ENCODE assay signal across 1 cellular context in the genomic region with DNA sequence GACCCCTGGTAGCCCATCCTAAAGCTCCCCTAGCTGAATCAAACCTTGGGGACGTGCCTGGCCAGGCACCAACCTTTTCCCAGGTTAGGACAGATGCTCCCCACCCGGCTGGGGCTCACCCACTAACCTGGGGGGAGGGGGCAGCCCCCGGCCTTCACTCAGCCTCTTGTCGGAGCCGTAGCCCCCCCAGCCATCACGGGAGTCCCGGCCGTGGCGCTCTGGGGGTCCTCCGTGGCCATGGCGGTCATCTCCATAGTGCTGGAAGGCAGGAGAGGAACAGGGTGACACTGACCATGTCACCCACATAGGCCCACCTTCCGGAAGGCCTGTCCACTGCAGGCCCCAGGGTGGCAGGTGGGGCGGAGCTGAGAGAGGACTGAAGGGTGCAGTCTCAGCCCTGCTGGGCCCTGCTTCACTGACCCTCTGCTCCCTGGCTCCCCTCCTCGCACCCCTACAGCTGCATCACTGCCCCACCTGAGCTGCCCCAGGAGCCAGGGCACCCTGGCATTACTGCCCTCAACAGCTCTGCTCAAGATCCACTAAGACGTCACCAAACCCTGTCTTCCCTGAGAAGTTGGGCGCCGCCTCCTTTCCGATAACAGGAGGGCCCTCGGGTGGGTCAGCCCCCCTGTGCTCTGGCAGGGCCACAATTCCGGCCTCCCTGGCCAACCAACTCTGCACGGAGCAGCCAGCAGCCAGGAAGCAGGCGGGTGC.
TF ChIP-seq lines count a peak whose summit lies in the region.

No MANE protein-coding gene starts in this region.

TF ChIP-seq in HepG2, 621 proteins besides CTCF, POLR2A, EP300 and RAD21:
- TF ChIP-seq ZNF737 (CRISPR knock-in tag; IDR thresholded peaks at IDR 0.05; ENCODE audit: borderline replicate concordance) (no peak), ZKSCAN8 (CRISPR knock-in tag; IDR thresholded peaks at IDR 0.05; ENCODE audit: borderline replicate concordance) (no peak), ESRRA (CRISPR knock-in tag; IDR thresholded peaks at IDR 0.05; ENCODE audit: low read depth) (no peak), SALL1 (CRISPR knock-in tag; IDR thresholded peaks at IDR 0.05) (no peak), HOXA3 (CRISPR knock-in tag; IDR thresholded peaks at IDR 0.05) (no peak), AGO2 (optimal IDR thresholded peaks at IDR 0.05; ENCODE audit: low read depth, low read length) (peak; percentile 66), RBFOX2 (IDR thresholded peaks at IDR 0.05; ENCODE audit: low read depth, low read length) (0 out of 2 replicates have a peak, but pooled peaks have one; percentile 24)
- TF ChIP-seq, protein P1, sequence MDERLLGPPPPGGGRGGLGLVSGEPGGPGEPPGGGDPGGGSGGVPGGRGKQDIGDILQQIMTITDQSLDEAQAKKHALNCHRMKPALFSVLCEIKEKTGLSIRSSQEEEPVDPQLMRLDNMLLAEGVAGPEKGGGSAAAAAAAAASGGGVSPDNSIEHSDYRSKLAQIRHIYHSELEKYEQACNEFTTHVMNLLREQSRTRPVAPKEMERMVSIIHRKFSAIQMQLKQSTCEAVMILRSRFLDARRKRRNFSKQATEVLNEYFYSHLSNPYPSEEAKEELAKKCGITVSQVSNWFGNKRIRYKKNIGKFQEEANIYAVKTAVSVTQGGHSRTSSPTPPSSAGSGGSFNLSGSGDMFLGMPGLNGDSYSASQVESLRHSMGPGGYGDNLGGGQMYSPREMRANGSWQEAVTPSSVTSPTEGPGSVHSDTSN (CRISPR knock-in tag; IDR thresholded peaks at IDR 0.05), result no peak
- TF ChIP-seq, protein P2, sequence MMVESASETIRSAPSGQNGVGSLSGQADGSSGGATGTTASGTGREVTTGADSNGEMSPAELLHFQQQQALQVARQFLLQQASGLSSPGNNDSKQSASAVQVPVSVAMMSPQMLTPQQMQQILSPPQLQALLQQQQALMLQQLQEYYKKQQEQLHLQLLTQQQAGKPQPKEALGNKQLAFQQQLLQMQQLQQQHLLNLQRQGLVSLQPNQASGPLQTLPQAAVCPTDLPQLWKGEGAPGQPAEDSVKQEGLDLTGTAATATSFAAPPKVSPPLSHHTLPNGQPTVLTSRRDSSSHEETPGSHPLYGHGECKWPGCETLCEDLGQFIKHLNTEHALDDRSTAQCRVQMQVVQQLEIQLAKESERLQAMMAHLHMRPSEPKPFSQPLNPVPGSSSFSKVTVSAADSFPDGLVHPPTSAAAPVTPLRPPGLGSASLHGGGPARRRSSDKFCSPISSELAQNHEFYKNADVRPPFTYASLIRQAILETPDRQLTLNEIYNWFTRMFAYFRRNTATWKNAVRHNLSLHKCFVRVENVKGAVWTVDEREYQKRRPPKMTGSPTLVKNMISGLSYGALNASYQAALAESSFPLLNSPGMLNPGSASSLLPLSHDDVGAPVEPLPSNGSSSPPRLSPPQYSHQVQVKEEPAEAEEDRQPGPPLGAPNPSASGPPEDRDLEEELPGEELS (CRISPR knock-in tag; IDR thresholded peaks at IDR 0.05), result no peak
- TF ChIP-seq, protein P3, sequence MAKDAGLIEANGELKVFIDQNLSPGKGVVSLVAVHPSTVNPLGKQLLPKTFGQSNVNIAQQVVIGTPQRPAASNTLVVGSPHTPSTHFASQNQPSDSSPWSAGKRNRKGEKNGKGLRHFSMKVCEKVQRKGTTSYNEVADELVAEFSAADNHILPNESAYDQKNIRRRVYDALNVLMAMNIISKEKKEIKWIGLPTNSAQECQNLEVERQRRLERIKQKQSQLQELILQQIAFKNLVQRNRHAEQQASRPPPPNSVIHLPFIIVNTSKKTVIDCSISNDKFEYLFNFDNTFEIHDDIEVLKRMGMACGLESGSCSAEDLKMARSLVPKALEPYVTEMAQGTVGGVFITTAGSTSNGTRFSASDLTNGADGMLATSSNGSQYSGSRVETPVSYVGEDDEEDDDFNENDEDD (CRISPR knock-in tag; IDR thresholded peaks at IDR 0.05; ENCODE audit: borderline replicate concordance), result no peak
